Comparison of ENCODE assay signal across 8 cellular contexts in genomic region chr15:35078221-35078915, GRCh38. TPM values are rescaled to one million over a fixed set of nuclear protein-coding genes. Genes with fewer than 3 reads are reported as not detected.
DNase-seq lines count a peak whose midpoint lies in the region; ATAC-seq and TF ChIP-seq lines count a peak whose summit lies in the region.

No MANE protein-coding gene starts in this region.

- no peak overlapping the region for H3K27ac ChIP-seq in A673 (ENCODE audit: low read depth, low read length, poor library complexity, severe bottlenecking)
- H3K27ac ChIP-seq in Karpas-422 (ENCODE audit: low read length): no peak overlapping the region
- no peak overlapping the region for H3K27ac ChIP-seq in SK-N-SH (ENCODE audit: low read depth in 2 of 2, low read length in 1 of 2)
- H3K27ac ChIP-seq in left lung: no peak overlapping the region

- intact Hi-C loops in A673 (cut with micrococcal nuclease; ENCODE audit: unreplicated experiment) (loop anchor here (1.0 to 5.0 kb wide), 4 partner anchors 210 to 1329 kb away; no protein-coding TSS in a partner anchor), left lung (cut with DNase I) (no loop called here)

- H4K20me1 ChIP-seq in Karpas-422 (ENCODE audit: insufficient read depth, low read depth, low read length) (no peaks in the 10 kb centered on the region), SK-N-SH (ENCODE audit: insufficient read depth) (no peaks in the 10 kb centered on the region)

- H3K27me3 ChIP-seq in A673 (replicated peaks; ENCODE audit: insufficient read depth, low read depth, low read length, poor library complexity) (no peaks in the 10 kb centered on the region), Karpas-422 (ENCODE audit: low read length) (no peaks in the 10 kb centered on the region), SK-N-SH (ENCODE audit: insufficient read depth) (no peaks in the 10 kb centered on the region), left lung (no peaks in the 10 kb centered on the region)

- H3K79me2 ChIP-seq in Karpas-422 (ENCODE audit: low read length) (no peaks in the 10 kb centered on the region), SK-N-SH (ENCODE audit: insufficient read depth) (no peaks in the 10 kb centered on the region)

- DNase-seq in A673 (ENCODE audit: low spot score) (peak; percentile 69), Karpas-422 (peak; percentile 82), SK-N-SH (peak; percentile 75), choroid plexus epithelial cell (ENCODE audit: low read depth) (peak; percentile 83), left lung (no peak), ureter (ENCODE audit: low spot score) (no peak)
- DNase-seq in stimulated activated CD8-positive, alpha-beta memory T cell treated with anti-CD3 and anti-CD28 coated beads, Interleukin-15, amount 100 ng/mL, for 24 hours (ENCODE audit: low read depth): peak; percentile 1

- TF ChIP-seq CTCF in A673 (conservative IDR thresholded peaks at IDR 0.05; ENCODE audit: low read depth, low read length) (peak; percentile 85), GM12872 (IDR thresholded peaks at IDR 0.05; ENCODE audit: insufficient read depth, low read depth, low read length) (peak; percentile 80), SK-N-SH (IDR thresholded peaks at IDR 0.05) (peak; percentile 96), choroid plexus epithelial cell (conservative IDR thresholded peaks at IDR 0.05; ENCODE audit: low read depth, low read length) (peak; percentile 90), left lung (IDR thresholded peaks at IDR 0.05) (peak; percentile 66 to 73)

- H3K4me3 ChIP-seq in A673 (ENCODE audit: low read depth, low read length, poor library complexity, severe bottlenecking) (no peak overlapping the region), Karpas-422 (ENCODE audit: low read length) (no peak overlapping the region), SK-N-SH (ENCODE audit: low read depth in 2 of 2, low read length in 1 of 2) (no peak overlapping the region; a peak in 1 of 4 replicates), choroid plexus epithelial cell (ENCODE audit: low read depth, low read length) (no peak overlapping the region), left lung (no peak overlapping the region)

- TF ChIP-seq RAD21 in SK-N-SH (IDR thresholded peaks at IDR 0.05; ENCODE audit: low read length): peak; percentile 98

- H3K36me3 ChIP-seq in A673 (ENCODE audit: insufficient read depth, low read length, poor library complexity, severe bottlenecking) (no peaks in the 10 kb centered on the region), Karpas-422 (ENCODE audit: insufficient read depth, low read length) (no peaks in the 10 kb centered on the region), SK-N-SH (replicated peaks in 1 of 2; ENCODE audit: control insufficient read depth in 1 of 2, insufficient read depth in 2 of 2, low read length in 1 of 2) (no peaks in the 10 kb centered on the region), left lung (no peaks in the 10 kb centered on the region)

- no peaks in the 10 kb centered on the region for H3K9me3 ChIP-seq in A673 (ENCODE audit: low read depth, low read length, poor library complexity, severe bottlenecking)
- no peaks in the 10 kb centered on the region for H3K9me3 ChIP-seq in Karpas-422 (ENCODE audit: low read length)
- H3K9me3 ChIP-seq in SK-N-SH: no peaks in the 10 kb centered on the region
- peaks cover 0 to 4% of the 10 kb centered on the region in 2 donors for H3K9me3 ChIP-seq in left lung

- BruUV-seq in A673 (replicated peaks; lab: Mats Ljungman, UMichigan): no TSS peak

- no peak overlapping the region for H2AFZ ChIP-seq in Karpas-422 (ENCODE audit: low read length)
- no peak overlapping the region; the same call in 1 of the 2 replicates for H2AFZ ChIP-seq in SK-N-SH (ENCODE audit: low read depth)

- TF ChIP-seq EP300 in SK-N-SH (IDR thresholded peaks at IDR 0.05; ENCODE audit: borderline replicate concordance in 1 of 2, low read depth in 1 of 2, low read length in 1 of 2): no peak

- POLR2A ChIA-PET in A673 (lab: Charles Lee; ENCODE audit: low non-redundant PET) (no interaction called here), SK-N-SH (lab: Yijun Ruan, JAX) (interaction anchor here (1.1 kb wide), 1 partner anchor 210 kb away, joined by 3 read pairs; no protein-coding TSS in a partner anchor)

- H3K9me2 ChIP-seq in Karpas-422 (replicated peaks; ENCODE audit: insufficient read depth, low read length) (no peaks in the 10 kb centered on the region), SK-N-SH (no peaks in the 10 kb centered on the region)

- WGBS in SK-N-SH (ENCODE audit: low lambda C conversion rate): 30% methylated on average over 6 of the region's 6 CpGs

- CTCF ChIA-PET in A673 (lab: Charles Lee): interaction anchor here (1.9 kb wide), 1 partner anchor 366 kb away, joined by 12 read pairs; no protein-coding TSS in a partner anchor
- CTCF ChIA-PET in SK-N-SH (lab: Yijun Ruan, JAX): interaction anchor here (0.6 to 8.6 kb wide), 31 partner anchors 8 to 1707 kb away, joined by 3 to 92 read pairs (median 4); no protein-coding TSS in a partner anchor

- H3K4me1 ChIP-seq in A673 (ENCODE audit: insufficient read depth, low read length, poor library complexity, severe bottlenecking) (no peaks in the 10 kb centered on the region), Karpas-422 (ENCODE audit: low read length) (no peaks in the 10 kb centered on the region), SK-N-SH (ENCODE audit: control insufficient read depth in 1 of 2, insufficient read depth in 2 of 2, low read depth in 1 of 2, low read length in 1 of 2) (no peaks in the 10 kb centered on the region), left lung (no peaks in the 10 kb centered on the region)

- H3K4me2 ChIP-seq in Karpas-422 (ENCODE audit: low read depth, low read length, poor library complexity, severe bottlenecking) (no peak overlapping the region), SK-N-SH (no peak overlapping the region)

- ATAC-seq in left lung: peak; percentile 89

- H3F3A ChIP-seq in SK-N-SH (replicated peaks; ENCODE audit: insufficient read depth): no peaks in the 10 kb centered on the region

- H3K9ac ChIP-seq in Karpas-422 (ENCODE audit: low read length) (no peak overlapping the region), SK-N-SH (no peak overlapping the region)

TF ChIP-seq in SK-N-SH, 30 proteins besides CTCF, POLR2A, EP300 and RAD21:
- TF ChIP-seq SIN3A (IDR thresholded peaks at IDR 0.05; ENCODE audit: borderline replicate concordance, low read depth, low read length) (no peak), SMC3 (IDR thresholded peaks at IDR 0.05; ENCODE audit: low read depth, low read length) (peak; percentile 83), RFX5 (IDR thresholded peaks at IDR 0.05; ENCODE audit: low read length) (no peak)

RNA-seq across cellular contexts. Expression of gene NANOGP8, which starts 6.7 kb away (rescaled TPM):
- not detected in 2 replicates for total RNA-seq in A673 (2021)
- not detected in 2 replicates for total RNA-seq in Karpas-422 (2014; rRNA removed; shearing (Covaris generic); ENCODE audit: low replicate concordance)
- not detected in 2 replicates for polyA plus RNA-seq in SK-N-SH (2012; rRNA removed)
- 0.06 TPM in 1 of 2 replicates, not detected in the other for polyA plus RNA-seq in SK-N-SH (2012; cell fraction: cytosol; rRNA removed)
- 0.49 and 0.55 TPM in 2 replicates for polyA plus RNA-seq in SK-N-SH (2012; cell fraction: nucleus; rRNA removed)
- under 1 TPM in 1 of 2 donors, not detected in 1; 0.60 TPM for total RNA-seq in left lung
- total RNA-seq in ureter: 4.6 TPM

Comparison
In these comparisons a context has a peak if more than half of its experiments do, and no peak if none do; other contexts are left out.
1. DNase-seq: peak in A673 (single experiment), Karpas-422 (single experiment), SK-N-SH (single experiment), choroid plexus epithelial cell (single experiment) and stimulated activated CD8-positive, alpha-beta memory T cell treated with anti-CD3 and anti-CD28 coated beads, Interleukin-15, amount 100 ng/mL, for 24 hours (single experiment); none in left lung (0 of 2) and ureter (single experiment).
2. Peak in every context shown above with its lines, with median percentiles within 50 percentile points of each other: CTCF ChIP-seq.